ENCODE assay signal across 15 cellular contexts in the genomic region with DNA sequence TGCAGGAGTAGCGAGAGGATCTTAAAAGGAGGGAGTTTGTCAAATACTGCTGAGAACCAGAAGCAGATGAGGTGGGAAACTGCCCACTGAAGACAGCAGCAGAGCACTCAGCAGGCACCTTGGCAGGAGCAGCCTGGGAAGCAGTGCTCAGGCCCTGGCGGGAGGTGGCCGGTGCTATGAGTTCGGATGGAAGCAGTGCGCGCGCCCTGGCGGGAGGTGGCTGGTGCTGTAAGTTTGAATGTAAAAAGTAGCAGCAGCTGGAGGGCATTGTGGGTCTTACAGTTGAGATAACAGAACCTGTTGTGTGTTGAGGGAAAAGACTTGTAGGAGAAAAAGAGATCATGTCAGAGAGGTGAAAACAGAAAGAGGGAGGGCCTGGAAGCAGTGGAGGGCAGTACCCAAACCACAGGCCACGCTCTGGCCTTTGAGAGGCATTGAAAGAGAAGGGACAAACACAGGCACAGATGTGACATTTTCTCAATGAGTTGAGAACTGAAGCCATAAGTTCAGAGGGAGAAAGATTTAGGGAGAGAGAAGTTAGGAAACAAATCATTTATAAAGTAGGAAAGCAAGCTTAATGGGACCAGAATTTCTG.
DNase-seq lines count a peak whose midpoint lies in the region; ATAC-seq, FAIRE-seq and TF ChIP-seq lines count a peak whose summit lies in the region.
"Had no signal": no experiment of that assay in that cellular context is flagged by ENCODE, and none has a peak within 500 bp of the region (broad histone marks: within the 10 kb centered on the region; RNA-seq: fewer than 3 reads in every experiment).

No MANE protein-coding gene starts in this region.

- no peak overlapping the region for H3K9ac ChIP-seq in HepG2 (ENCODE audit: insufficient read depth, low read depth, low read length)

- no peaks in the 10 kb centered on the region for H4K20me1 ChIP-seq in HepG2 (ENCODE audit: insufficient read depth, low read length)

- POLR2A ChIA-PET in HepG2 (lab: Yijun Ruan, JAX), result no interaction called here

- H3K36me3 ChIP-seq in HepG2 (replicated peaks in 1 of 2; ENCODE audit: control insufficient read depth in 1 of 2, insufficient read depth in 2 of 2, low read length in 2 of 2) (peaks cover 8 to 63% of the 10 kb centered on the region in 2 experiments), right lobe of liver (peaks cover 0 to 6% (median 0%) of the 10 kb centered on the region in 4 donors)

- no peak overlapping the region for H2AFZ ChIP-seq in HepG2 (ENCODE audit: low read length)
- H2AFZ ChIP-seq: GM23338 had no signal

- over 99% methylated on average over 9 of the region's 9 CpGs for WGBS in HepG2 (ENCODE audit: low lambda C conversion rate)
- WGBS in right lobe of liver (ENCODE audit: insufficient coverage, low coverage, low lambda C conversion rate, missing lambda C conversion rate), result 93% methylated on average over 3 of the region's 9 CpGs

- TF ChIP-seq CTCF in HepG2 (CRISPR knock-in tag; IDR thresholded peaks at IDR 0.05) (no peak), right lobe of liver (IDR thresholded peaks at IDR 0.05) (no peak)

- TF ChIP-seq POLR2A in HepG2 (IDR thresholded peaks at IDR 0.05; ENCODE audit: insufficient read depth in 1 of 2, low read depth in 2 of 2, low read length in 2 of 2) (no peak), right lobe of liver (IDR thresholded peaks at IDR 0.05) (no peak)

- no peaks in the 10 kb centered on the region for H3K79me2 ChIP-seq in HepG2 (ENCODE audit: insufficient read depth, low read length)

- no peak overlapping the region for H3K4me2 ChIP-seq in HepG2 (ENCODE audit: low read depth, low read length)
- H3K4me2 ChIP-seq: GM23338 had no signal

- in situ Hi-C loops in HepG2 (cut with HindIII; ENCODE audit: extremely low pct_ligation_motif_present, low pct_unique_long_range_greater_than_20kb), result no loop called here

- DNase-seq in HepG2 (ENCODE audit: low spot score) (no peak), right lobe of liver (no peak), OCI-M1 (lab: John Stamatoyannopoulos, UW) (peak; percentile 34), myocyte (ENCODE audit: low read depth) (peak; percentile 82), CD1c-positive myeloid dendritic cell (ENCODE audit: extremely low spot score) (no peak), kidney glomerular epithelial cell (lab: John Stamatoyannopoulos, UW) (no peak)
- DNase-seq: ACHN; C1 segment of cervical spinal cord; CD4-positive, alpha-beta memory T cell; DMS79; H7 had no signal

- H3K9me3 ChIP-seq in HepG2 (ENCODE audit: low read length) (no peaks in the 10 kb centered on the region), right lobe of liver (no peaks in the 10 kb centered on the region)

- TF ChIP-seq RAD21 in HepG2 (CRISPR knock-in tag; IDR thresholded peaks at IDR 0.05), result no peak

- CTCF ChIA-PET in HepG2 (lab: Yijun Ruan, JAX; ENCODE audit: low intra/inter-chr PET ratio, low total read pairs), result no interaction called here

- BruUV-seq in HepG2 (replicated peaks; lab: Mats Ljungman, UMichigan), result no TSS peak

- no peak for FAIRE-seq in HepG2 (lab: Jason Lieb, UNC)
- FAIRE-seq: G401.6, GM12891 had no signal

- intact Hi-C loops in HepG2 (cut with micrococcal nuclease; ENCODE audit: unreplicated experiment) (no loop called here), right lobe of liver (cut with DNase I) (no loop called here)

- ATAC-seq in HepG2 (no peak), right lobe of liver (no peak), GM18858 (IDR thresholded peaks at IDR 0.05; ENCODE audit: unreplicated experiment) (no peak)
- ATAC-seq: GM23338 had no signal

- H3K4me1 ChIP-seq in HepG2 (ENCODE audit: insufficient read depth, low read length), result no peaks in the 10 kb centered on the region
- peaks cover 0 to 28% (median 9%) of the 10 kb centered on the region in 4 donors for H3K4me1 ChIP-seq in right lobe of liver

- TF ChIP-seq EP300 in HepG2 (IDR thresholded peaks at IDR 0.05; ENCODE audit: low read depth in 2 of 2, low read length in 2 of 2), result no peak
- TF ChIP-seq EP300 in HepG2 (CRISPR knock-in tag; IDR thresholded peaks at IDR 0.05; ENCODE audit: borderline replicate concordance), result no peak

- no peak overlapping the region for H3K27ac ChIP-seq in HepG2 (ENCODE audit: extremely low read length, insufficient read depth, low read length)
- H3K27ac ChIP-seq in right lobe of liver, result no peak overlapping the region

- H3K27me3 ChIP-seq in HepG2 (ENCODE audit: control insufficient read depth in 1 of 2, insufficient read depth in 2 of 2, low read length in 2 of 2), result no peaks in the 10 kb centered on the region
- H3K27me3 ChIP-seq in right lobe of liver, result no peaks in the 10 kb centered on the region

- H3K4me3 ChIP-seq in HepG2 (replicated peaks in 1 of 3; ENCODE audit: insufficient read depth in 1 of 3, low read depth in 2 of 3, low read length in 3 of 3) (no peak overlapping the region), right lobe of liver (no peak overlapping the region)
- H3K4me3 ChIP-seq: GM23338 had no signal

TF ChIP-seq in HepG2, 621 proteins besides CTCF, POLR2A, EP300 and RAD21:
- TF ChIP-seq RBM22 (optimal IDR thresholded peaks at IDR 0.05; ENCODE audit: low read length), result peak; percentile 30
- no peak for TF ChIP-seq HNF1B (CRISPR knock-in tag; IDR thresholded peaks at IDR 0.05)
- no peak for TF ChIP-seq ZNF556 (CRISPR knock-in tag; IDR thresholded peaks at IDR 0.05; ENCODE audit: borderline replicate concordance)
- TF ChIP-seq RFX3 (CRISPR knock-in tag; IDR thresholded peaks at IDR 0.05), result no peak
TF ChIP-seq in HepG2: peak in this region for 1.

Comparison
In these comparisons a context has a peak if more than half of its experiments do, and no peak if none do; other contexts are left out.
1. DNase-seq: peak in OCI-M1 (single experiment) and myocyte (single experiment); none in HepG2 (single experiment), right lobe of liver (0 of 3), CD1c-positive myeloid dendritic cell (single experiment) and kidney glomerular epithelial cell (single experiment).